Comparison of ENCODE assay signal across 16 cellular contexts in the genomic region with DNA sequence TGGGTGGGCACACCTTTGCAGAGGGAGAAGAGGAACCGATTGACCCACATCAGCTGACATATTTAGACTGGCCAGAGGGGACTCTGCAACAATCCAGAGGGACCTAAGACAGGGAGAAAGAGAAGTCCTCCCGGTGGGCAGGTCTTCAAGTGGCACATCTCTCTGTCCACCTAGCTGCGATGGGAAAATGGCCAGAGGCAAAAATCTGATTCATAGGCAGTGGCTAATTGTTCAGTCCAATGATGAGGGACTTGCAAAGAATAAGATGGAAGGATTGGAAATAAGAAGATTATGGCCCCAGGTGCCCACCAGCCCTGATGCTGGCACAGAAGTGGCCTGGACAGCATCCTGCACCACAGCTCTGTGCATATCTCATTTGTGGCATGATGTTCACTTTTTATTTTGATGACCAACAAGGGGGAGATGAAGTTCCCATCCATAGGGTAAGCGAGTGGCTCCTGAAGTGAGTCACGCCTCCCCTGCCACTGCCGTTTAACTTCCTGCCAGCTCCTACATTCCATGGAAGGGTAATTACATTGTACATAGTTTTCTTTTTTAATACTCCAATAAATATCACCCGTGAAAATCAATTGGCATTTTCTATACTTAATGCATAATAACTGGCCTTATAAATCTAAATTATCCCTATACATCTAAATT.
DNase-seq lines count a peak whose midpoint lies in the region; ATAC-seq and TF ChIP-seq lines count a peak whose summit lies in the region.
"Had no signal": no experiment of that assay in that cellular context is flagged by ENCODE, and none has a peak within 500 bp of the region (broad histone marks: within the 10 kb centered on the region; RNA-seq: fewer than 3 reads in every experiment).

No MANE protein-coding gene starts in this region.

- WGBS in transverse colon (ENCODE audit: low coverage in 1 of 2), 2 donors = 60 to 71% methylated on average over 7 of the region's 7 CpGs

- no peak for TF ChIP-seq POLR2A in transverse colon (IDR thresholded peaks at IDR 0.05)

- H3K27ac ChIP-seq in RWPE2 (ENCODE audit: poor library complexity, severe bottlenecking) = no peak overlapping the region
- no peak overlapping the region for H3K27ac ChIP-seq in transverse colon
- H3K27ac ChIP-seq: BLaER1 treated with 17β-estradiol and CSF1 and Interleukin-3, amounts not matched to agents 10 nM and 100 nM had no signal

- H3K36me3 ChIP-seq in MG63 = no peaks in the 10 kb centered on the region
- H3K36me3 ChIP-seq in RWPE2 (ENCODE audit: low read depth) = no peaks in the 10 kb centered on the region
- no peaks in the 10 kb centered on the region for H3K36me3 ChIP-seq in transverse colon
- H3K36me3 ChIP-seq: BLaER1 treated with 17β-estradiol and CSF1 and Interleukin-3, amounts not matched to agents 10 nM and 100 nM had no signal

- H3K9me3 ChIP-seq in MG63 (no peaks in the 10 kb centered on the region), RWPE2 (ENCODE audit: severe bottlenecking) (no peaks in the 10 kb centered on the region), transverse colon (no peaks in the 10 kb centered on the region)
- H3K9me3 ChIP-seq: BLaER1 treated with 17β-estradiol and CSF1 and Interleukin-3, amounts not matched to agents 10 nM and 100 nM had no signal

- no peak for TF ChIP-seq EP300 in transverse colon (IDR thresholded peaks at IDR 0.05; ENCODE audit: low read depth)

- peak; percentile 35 for DNase-seq in A172 (ENCODE audit: low spot score)
- peak; percentile 55 for DNase-seq in EL
- peak; percentile 29 for DNase-seq in MG63
- no peak for DNase-seq in RWPE2 (ENCODE audit: low spot score)
- no peak for DNase-seq in Right ventricle myocardium superior
- DNase-seq in transverse colon = no peak
- DNase-seq in amniotic stem cell (lab: John Stamatoyannopoulos, UW) = no peak
- DNase-seq: 8988T; Calu3; CD8-positive, alpha-beta T cell; DMS79 treated with DMSO at 0.1 percent for 48 hours; GF-D8; H9; KG1 had no signal

- H3K27me3 ChIP-seq in MG63 = no peaks in the 10 kb centered on the region
- H3K27me3 ChIP-seq in RWPE2 (ENCODE audit: insufficient read depth, poor library complexity, severe bottlenecking) = no peaks in the 10 kb centered on the region
- H3K27me3 ChIP-seq in transverse colon = no peaks in the 10 kb centered on the region
- H3K27me3 ChIP-seq: BLaER1 treated with 17β-estradiol and CSF1 and Interleukin-3, amounts not matched to agents 10 nM and 100 nM had no signal

- H3K4me1 ChIP-seq in RWPE2 (ENCODE audit: insufficient read depth, poor library complexity, severe bottlenecking) = peaks cover 10% of the 10 kb centered on the region
- no peaks in the 10 kb centered on the region for H3K4me1 ChIP-seq in transverse colon

- in situ Hi-C loops in transverse colon (cut with MboI; ENCODE audit: low pct_ligation_motif_present in 1 of 4, low pct_unique_long_range_greater_than_20kb in 1 of 4, low sequenced_read_pairs in 3 of 4) = no loop called here

- H3K4me3 ChIP-seq in MG63 (no peak overlapping the region), RWPE2 (ENCODE audit: severe bottlenecking) (no peak overlapping the region), transverse colon (no peak overlapping the region)
- H3K4me3 ChIP-seq: BLaER1 treated with 17β-estradiol and CSF1 and Interleukin-3, amounts not matched to agents 10 nM and 100 nM had no signal

- intact Hi-C loops in Right ventricle myocardium superior (cut with DNase I) = no loop called here
- intact Hi-C loops in transverse colon (cut with DNase I; ENCODE audit: low total_unique reads) = no loop called here

- TF ChIP-seq CTCF in RWPE2 (IDR thresholded peaks at IDR 0.05; ENCODE audit: poor library complexity, severe bottlenecking) (no peak), transverse colon (IDR thresholded peaks at IDR 0.05) (no peak)

- 0 out of 3 replicates have a peak, but pooled peaks have one; percentile 47 for ATAC-seq in RWPE2 (ENCODE audit: low read depth)
- ATAC-seq in Right ventricle myocardium superior (ENCODE audit: poor library complexity) = no peak
- ATAC-seq in HG02588 (IDR thresholded peaks at IDR 0.05; ENCODE audit: unreplicated experiment) = no peak
- ATAC-seq: CD8-positive, alpha-beta T cell had no signal

Comparison
In these comparisons a context has a peak if more than half of its experiments do, and no peak if none do; other contexts are left out.
1. DNase-seq: peak in A172 (single experiment), EL (single experiment) and MG63 (single experiment); none in RWPE2 (single experiment), Right ventricle myocardium superior (single experiment), transverse colon (single experiment) and amniotic stem cell (single experiment).